31 cellular contexts compared by ENCODE assay signal in genomic region chr6:106579281-106579680, GRCh38. TPM values are rescaled to one million over a fixed set of nuclear protein-coding genes. Genes with fewer than 3 reads are reported as not detected.
DNase-seq lines count a peak whose midpoint lies in the region; ATAC-seq, FAIRE-seq and TF ChIP-seq lines count a peak whose summit lies in the region.
"Had no signal": no experiment of that assay in that cellular context is flagged by ENCODE, and none has a peak within 500 bp of the region (broad histone marks: within the 10 kb centered on the region; RNA-seq: fewer than 3 reads in every experiment).

No MANE protein-coding gene starts in this region.

- H2AFZ ChIP-seq in HepG2 (ENCODE audit: low read length), result no peak overlapping the region
- H2AFZ ChIP-seq in trophoblast cell (ENCODE audit: insufficient read depth, low read length, poor library complexity), result no peak overlapping the region

- H3K27ac ChIP-seq in HepG2 (ENCODE audit: extremely low read length, insufficient read depth, low read length) (no peak overlapping the region), right lobe of liver (no peak overlapping the region), esophagus muscularis mucosa (replicated peaks in 1 of 4) (no peak overlapping the region), trophoblast cell (ENCODE audit: low read depth, low read length) (no peak overlapping the region), tibial artery (no peak overlapping the region)
- H3K27ac ChIP-seq: BLaER1 treated with 17β-estradiol and CSF1 and Interleukin-3, amounts not matched to agents 10 nM and 100 nM; RWPE1 had no signal

- no peaks in the 10 kb centered on the region for H3K79me1 ChIP-seq in trophoblast cell (ENCODE audit: low read length)

- H2BK12ac ChIP-seq in trophoblast cell (ENCODE audit: low read length), result no peak overlapping the region

- H4K8ac ChIP-seq in trophoblast cell (ENCODE audit: low read depth, low read length), result no peak overlapping the region

- TF ChIP-seq POLR2A in HepG2 (IDR thresholded peaks at IDR 0.05; ENCODE audit: insufficient read depth in 1 of 2, low read depth in 2 of 2, low read length in 2 of 2) (no peak), right lobe of liver (IDR thresholded peaks at IDR 0.05) (no peak), esophagus muscularis mucosa (IDR thresholded peaks at IDR 0.05; ENCODE audit: low read depth) (no peak)

- no peak for TF ChIP-seq RAD21 in HepG2 (CRISPR knock-in tag; IDR thresholded peaks at IDR 0.05)

- H3K27ac Mint-ChIP-seq in stimulated activated effector memory CD8-positive, alpha-beta T cell treated with anti-CD3 and anti-CD28 coated beads, Interleukin-12 subunit alpha, Interleukin-12 subunit beta, amount 100 ng/mL, for 72 hours, result no peak overlapping the region
- H3K27ac Mint-ChIP-seq: CD4-positive, alpha-beta T cell had no signal

- H3K4me1 Mint-ChIP-seq in stimulated activated effector memory CD8-positive, alpha-beta T cell treated with anti-CD3 and anti-CD28 coated beads, Interleukin-12 subunit alpha, Interleukin-12 subunit beta, amount 100 ng/mL, for 72 hours, result no peaks in the 10 kb centered on the region

- no peak overlapping the region for H3K23ac ChIP-seq in trophoblast cell (ENCODE audit: low read length)

- in situ Hi-C loops in HepG2 (cut with HindIII; ENCODE audit: extremely low pct_ligation_motif_present, low pct_unique_long_range_greater_than_20kb), result no loop called here

- 96% methylated on average over 2 of the region's 2 CpGs for WGBS in HepG2 (ENCODE audit: low lambda C conversion rate)
- WGBS in right lobe of liver (ENCODE audit: insufficient coverage, low coverage, low lambda C conversion rate, missing lambda C conversion rate), result 100% methylated on average over 2 of the region's 2 CpGs
- 97% methylated on average over 2 of the region's 2 CpGs for WGBS in esophagus muscularis mucosa
- no CpG with 5 or more reads among the region's 2 CpGs for WGBS in trophoblast cell (ENCODE audit: extremely low coverage, insufficient coverage, insufficient read length)

- no peaks in the 10 kb centered on the region for H4K20me1 ChIP-seq in HepG2 (ENCODE audit: insufficient read depth, low read length)
- H4K20me1 ChIP-seq: BLaER1 treated with 17β-estradiol and CSF1 and Interleukin-3, amounts not matched to agents 10 nM and 100 nM had no signal

- no peak overlapping the region for H3K9ac ChIP-seq in HepG2 (ENCODE audit: insufficient read depth, low read depth, low read length)
- no peak overlapping the region for H3K9ac ChIP-seq in trophoblast cell (ENCODE audit: low read length)
- H3K9ac ChIP-seq: BLaER1 treated with 17β-estradiol and CSF1 and Interleukin-3, amounts not matched to agents 10 nM and 100 nM had no signal

- H3K36me3 ChIP-seq in HepG2 (replicated peaks in 1 of 2; ENCODE audit: control insufficient read depth in 1 of 2, insufficient read depth in 2 of 2, low read length in 2 of 2), result peaks cover 0 to 13% of the 10 kb centered on the region in 2 experiments; a peak in 4 of 5 replicates
- H3K36me3 ChIP-seq in right lobe of liver, result peaks cover 0 to 3% (median 0%) of the 10 kb centered on the region in 4 donors
- H3K36me3 ChIP-seq in esophagus muscularis mucosa, result peaks cover 0 to 62% (median 39%) of the 10 kb centered on the region in 4 donors
- H3K36me3 ChIP-seq in trophoblast cell (ENCODE audit: control insufficient read depth in 1 of 2, insufficient read depth in 2 of 2, low read length in 2 of 2), result peaks cover 4 to 7% of the 10 kb centered on the region in 2 experiments
- H3K36me3 ChIP-seq in tibial artery, result peaks cover 7 to 18% (median 17%) of the 10 kb centered on the region in 3 donors

- H3K4me1 ChIP-seq in HepG2 (ENCODE audit: insufficient read depth, low read length) (peaks cover 12% of the 10 kb centered on the region), right lobe of liver (no peaks in the 10 kb centered on the region), esophagus muscularis mucosa (no peaks in the 10 kb centered on the region), trophoblast cell (ENCODE audit: control insufficient read depth in 1 of 2, insufficient read depth in 2 of 2, low read length in 2 of 2) (peaks cover 4 to 10% of the 10 kb centered on the region in 2 experiments), tibial artery (no peaks in the 10 kb centered on the region)

- no peaks in the 10 kb centered on the region for H3K9me3 Mint-ChIP-seq in stimulated activated effector memory CD8-positive, alpha-beta T cell treated with anti-CD3 and anti-CD28 coated beads, Interleukin-12 subunit alpha, Interleukin-12 subunit beta, amount 100 ng/mL, for 72 hours
- H3K9me3 Mint-ChIP-seq: CD4-positive, alpha-beta T cell had no signal

- FAIRE-seq in HepG2 (lab: Jason Lieb, UNC), result no peak
- FAIRE-seq: GM12892, GM19239, H54, K562 had no signal

- intact Hi-C loops in HepG2 (cut with micrococcal nuclease; ENCODE audit: unreplicated experiment), result no loop called here
- intact Hi-C loops in right lobe of liver (cut with DNase I), result no loop called here
- intact Hi-C loops in esophagus muscularis mucosa (cut with DNase I), result no loop called here
- intact Hi-C loops in tibial artery (cut with DNase I; ENCODE audit: low total_unique reads), result no loop called here

- no peak overlapping the region for H3K4ac ChIP-seq in trophoblast cell (ENCODE audit: low read depth, low read length)

- ATAC-seq in HepG2 (no peak), right lobe of liver (no peak)
- no peak for ATAC-seq in stimulated activated effector memory CD8-positive, alpha-beta T cell treated with anti-CD3 and anti-CD28 coated beads, Interleukin-12 subunit alpha, Interleukin-12 subunit beta, amount 100 ng/mL, for 72 hours
- ATAC-seq: K562, Panc1 had no signal

- no peak overlapping the region for H2BK5ac ChIP-seq in trophoblast cell (ENCODE audit: low read depth, low read length, poor library complexity)

- no peak overlapping the region for H3K4me3 Mint-ChIP-seq in stimulated activated effector memory CD8-positive, alpha-beta T cell treated with anti-CD3 and anti-CD28 coated beads, Interleukin-12 subunit alpha, Interleukin-12 subunit beta, amount 100 ng/mL, for 72 hours
- H3K4me3 Mint-ChIP-seq: CD4-positive, alpha-beta T cell had no signal

- CTCF ChIA-PET in HepG2 (lab: Yijun Ruan, JAX; ENCODE audit: low intra/inter-chr PET ratio, low total read pairs), result no interaction called here

- H3K4me3 ChIP-seq in HepG2 (replicated peaks in 1 of 3; ENCODE audit: insufficient read depth in 1 of 3, low read depth in 2 of 3, low read length in 3 of 3) (no peak overlapping the region), right lobe of liver (no peak overlapping the region), esophagus muscularis mucosa (no peak overlapping the region), trophoblast cell (ENCODE audit: low read depth, low read length) (no peak overlapping the region), tibial artery (no peak overlapping the region)
- H3K4me3 ChIP-seq: BLaER1 treated with 17β-estradiol and CSF1 and Interleukin-3, amounts not matched to agents 10 nM and 100 nM; K562 had no signal

- H2AK5ac ChIP-seq in trophoblast cell (ENCODE audit: low read length), result no peak overlapping the region

- TF ChIP-seq CTCF in HepG2 (CRISPR knock-in tag; IDR thresholded peaks at IDR 0.05), result no peak
- TF ChIP-seq CTCF in right lobe of liver (IDR thresholded peaks at IDR 0.05), result no peak
- TF ChIP-seq CTCF in esophagus muscularis mucosa (IDR thresholded peaks at IDR 0.05), result no peak
- no peak for TF ChIP-seq CTCF in tibial artery (IDR thresholded peaks at IDR 0.05)

- no peak overlapping the region for H2BK120ac ChIP-seq in trophoblast cell (ENCODE audit: insufficient read depth, low read length, poor library complexity)

- no peak overlapping the region for H4K91ac ChIP-seq in trophoblast cell (ENCODE audit: low read depth, low read length)

- TF ChIP-seq EP300 in HepG2 (IDR thresholded peaks at IDR 0.05; ENCODE audit: low read depth in 2 of 2, low read length in 2 of 2) (no peak), HepG2 (CRISPR knock-in tag; IDR thresholded peaks at IDR 0.05; ENCODE audit: borderline replicate concordance) (no peak), esophagus muscularis mucosa (IDR thresholded peaks at IDR 0.05) (no peak)

- no peak overlapping the region for H4K12ac ChIP-seq in trophoblast cell (ENCODE audit: low read depth, low read length)

- POLR2A ChIA-PET in HepG2 (lab: Yijun Ruan, JAX), result no interaction called here

- H3K9me3 ChIP-seq in HepG2 (ENCODE audit: low read length), result no peaks in the 10 kb centered on the region
- no peaks in the 10 kb centered on the region for H3K9me3 ChIP-seq in right lobe of liver
- H3K9me3 ChIP-seq in esophagus muscularis mucosa, result no peaks in the 10 kb centered on the region
- H3K9me3 ChIP-seq in trophoblast cell (ENCODE audit: insufficient read depth, low read depth, low read length), result no peaks in the 10 kb centered on the region
- H3K9me3 ChIP-seq in tibial artery, result no peaks in the 10 kb centered on the region
- H3K9me3 ChIP-seq: BLaER1 treated with 17β-estradiol and CSF1 and Interleukin-3, amounts not matched to agents 10 nM and 100 nM had no signal

- no peak overlapping the region for H3K14ac ChIP-seq in trophoblast cell (ENCODE audit: low read length)

- H3K18ac ChIP-seq in trophoblast cell (ENCODE audit: low read length), result no peak overlapping the region

- H3K79me2 ChIP-seq in HepG2 (ENCODE audit: insufficient read depth, low read length) (no peaks in the 10 kb centered on the region), trophoblast cell (ENCODE audit: control insufficient read depth, insufficient read depth, low read length, poor library complexity) (no peaks in the 10 kb centered on the region)

- no peaks in the 10 kb centered on the region for H3K27me3 ChIP-seq in HepG2 (ENCODE audit: control insufficient read depth in 1 of 2, insufficient read depth in 2 of 2, low read length in 2 of 2)
- no peaks in the 10 kb centered on the region for H3K27me3 ChIP-seq in right lobe of liver
- H3K27me3 ChIP-seq in esophagus muscularis mucosa, result no peaks in the 10 kb centered on the region
- H3K27me3 ChIP-seq in trophoblast cell (ENCODE audit: insufficient read depth, low read length), result no peaks in the 10 kb centered on the region
- no peaks in the 10 kb centered on the region for H3K27me3 ChIP-seq in tibial artery
- H3K27me3 ChIP-seq: BLaER1 treated with 17β-estradiol and CSF1 and Interleukin-3, amounts not matched to agents 10 nM and 100 nM had no signal

- BruUV-seq in HepG2 (replicated peaks; lab: Mats Ljungman, UMichigan), result no TSS peak

- H3K36me3 Mint-ChIP-seq in stimulated activated effector memory CD8-positive, alpha-beta T cell treated with anti-CD3 and anti-CD28 coated beads, Interleukin-12 subunit alpha, Interleukin-12 subunit beta, amount 100 ng/mL, for 72 hours, result peaks cover 15% of the 10 kb centered on the region

- no peak overlapping the region for H3K4me2 ChIP-seq in HepG2 (ENCODE audit: low read depth, low read length)
- no peak overlapping the region for H3K4me2 ChIP-seq in trophoblast cell (ENCODE audit: low read length)
- H3K4me2 ChIP-seq: BLaER1 treated with 17β-estradiol and CSF1 and Interleukin-3, amounts not matched to agents 10 nM and 100 nM had no signal

- DNase-seq in HepG2 (ENCODE audit: low spot score) (no peak), right lobe of liver (no peak), M059J (ENCODE audit: low read depth) (peak; percentile 15), esophagus muscularis mucosa (ENCODE audit: extremely low spot score) (peak; percentile 14), trophoblast cell (peak; percentile 28 to 62), tibial artery (no peak), OCI-M2 (lab: John Stamatoyannopoulos, UW; ENCODE audit: unreplicated experiment) (no peak)
- DNase-seq in stimulated activated effector memory CD8-positive, alpha-beta T cell treated with anti-CD3 and anti-CD28 coated beads, Interleukin-12 subunit alpha, Interleukin-12 subunit beta, amount 100 ng/mL, for 72 hours (ENCODE audit: low spot score in 2 of 2), result no peak
- DNase-seq: 8988T; ACHN; AML-193; CD4-positive, alpha-beta T cell; COR-L47; DMS53; GDM1; Kasumi-1; MV-4-11; NCI-H1105; NCI-H1436 treated with DMSO at 0.1 percent for 48 hours; NCI-H187 treated with DMSO at 0.1 percent for 48 hours; NCI-H2107; NCI-H446 treated with DMSO at 0.1 percent for 48 hours; NCI-H526; SHP77 had no signal

RNA-seq across cellular contexts. Expression of gene RTN4IP1, which starts 50.0 kb away (rescaled TPM):
- total RNA-seq in HepG2 (2016; rRNA removed; fragmentation: Illumina TruSeq; extraction: Trizol) (17.2 and 25.2 TPM in 2 replicates), right lobe of liver (1 to 10 TPM; 4.0 to 6.3 (median 4.9) TPM), esophagus muscularis mucosa (1 to 10 TPM; 2.3 to 6.2 (median 4.9) TPM)
- total RNA-seq in HepG2 (2016; cell fraction: cytosol; rRNA removed; fragmentation: Illumina TruSeq; extraction: Trizol; ENCODE audit: low read depth), result 6.0 and 8.2 TPM in 2 replicates
- 18.1 and 25.5 TPM in 2 replicates for total RNA-seq in HepG2 (2016; cell fraction: insoluble cytoplasmic fraction; rRNA removed; fragmentation: Illumina TruSeq; extraction: Trizol)
- total RNA-seq in HepG2 (2016; cell fraction: membrane; rRNA removed; fragmentation: Illumina TruSeq; extraction: Trizol), result 10.8 and 11.0 TPM in 2 replicates
- 11.3 and 12.1 TPM in 2 replicates for total RNA-seq in HepG2 (2016; cell fraction: nucleus; rRNA removed; fragmentation: Illumina TruSeq; extraction: Trizol)
- 4.7 and 5.5 TPM in 2 replicates for polyA plus RNA-seq in HepG2 (2011; rRNA removed)
- 4.0 and 5.2 TPM in 2 replicates for polyA plus RNA-seq in HepG2 (2011; cell fraction: cytosol; rRNA removed)
- polyA plus RNA-seq in HepG2 (2011; cell fraction: nucleus; rRNA removed), result 1.7 and 2.3 TPM in 2 replicates
- 7.0 and 7.1 TPM in 2 replicates for polyA plus RNA-seq in HepG2 (2012)
- 2.7 and 3.5 TPM in 2 replicates for polyA plus RNA-seq in HepG2 (2016; cell fraction: cytosol; fragmentation: Illumina TruSeq; extraction: Trizol; ENCODE audit: low read depth)
- 19.5 and 22.1 TPM in 2 replicates for polyA plus RNA-seq in HepG2 (2016; cell fraction: insoluble cytoplasmic fraction; fragmentation: Illumina TruSeq; extraction: Trizol; ENCODE audit: low read depth)
- polyA plus RNA-seq in HepG2 (2016; cell fraction: membrane; fragmentation: Illumina TruSeq; extraction: Trizol; ENCODE audit: low read depth), result 5.7 and 6.9 TPM in 2 replicates
- polyA plus RNA-seq in HepG2 (2016; cell fraction: nucleus; fragmentation: Illumina TruSeq; extraction: Trizol; ENCODE audit: insufficient read depth, low read depth), result 6.8 and 8.1 TPM in 2 replicates
- polyA minus RNA-seq in HepG2 (2011; rRNA and poly(A)+ RNA removed; ENCODE audit: low replicate concordance), result 4.5 and 10.4 TPM in 2 replicates
- polyA minus RNA-seq in HepG2 (2011; cell fraction: cytosol; rRNA and poly(A)+ RNA removed), result 2.9 and 3.2 TPM in 2 replicates
- 10.2 and 10.3 TPM in 2 replicates for polyA minus RNA-seq in HepG2 (2011; cell fraction: nucleus; rRNA and poly(A)+ RNA removed)
- 13.3 and 20.8 TPM in 2 replicates for total RNA-seq in M059J (2014; rRNA removed; shearing (Covaris generic))
- 5.1 and 6.2 TPM in 2 replicates for polyA plus RNA-seq in trophoblast cell (2013)

RNA-seq across cellular contexts. Expression of gene QRSL1, which starts 50.1 kb away (rescaled TPM):
- total RNA-seq in HepG2 (2016; rRNA removed; fragmentation: Illumina TruSeq; extraction: Trizol) (22.3 and 24.2 TPM in 2 replicates), right lobe of liver (1 to 10 TPM; 6.0 to 8.8 (median 7.8) TPM), esophagus muscularis mucosa (1 to 10 TPM; 6.7 to 9.1 (median 8.3) TPM)
- 8.5 and 9.3 TPM in 2 replicates for total RNA-seq in HepG2 (2016; cell fraction: cytosol; rRNA removed; fragmentation: Illumina TruSeq; extraction: Trizol; ENCODE audit: low read depth)
- 22.7 and 26.6 TPM in 2 replicates for total RNA-seq in HepG2 (2016; cell fraction: insoluble cytoplasmic fraction; rRNA removed; fragmentation: Illumina TruSeq; extraction: Trizol)
- 19.1 and 19.6 TPM in 2 replicates for total RNA-seq in HepG2 (2016; cell fraction: membrane; rRNA removed; fragmentation: Illumina TruSeq; extraction: Trizol)
- total RNA-seq in HepG2 (2016; cell fraction: nucleus; rRNA removed; fragmentation: Illumina TruSeq; extraction: Trizol), result 13.8 and 19.9 TPM in 2 replicates
- polyA plus RNA-seq in HepG2 (2011; rRNA removed), result 6.4 and 8.2 TPM in 2 replicates
- 5.0 and 5.5 TPM in 2 replicates for polyA plus RNA-seq in HepG2 (2011; cell fraction: cytosol; rRNA removed)
- 3.4 and 3.8 TPM in 2 replicates for polyA plus RNA-seq in HepG2 (2011; cell fraction: nucleus; rRNA removed)
- polyA plus RNA-seq in HepG2 (2012), result 7.6 and 8.7 TPM in 2 replicates
- polyA plus RNA-seq in HepG2 (2016; cell fraction: cytosol; fragmentation: Illumina TruSeq; extraction: Trizol; ENCODE audit: low read depth), result 5.1 and 6.2 TPM in 2 replicates
- 18.4 and 18.9 TPM in 2 replicates for polyA plus RNA-seq in HepG2 (2016; cell fraction: insoluble cytoplasmic fraction; fragmentation: Illumina TruSeq; extraction: Trizol; ENCODE audit: low read depth)
- 9.0 and 9.9 TPM in 2 replicates for polyA plus RNA-seq in HepG2 (2016; cell fraction: membrane; fragmentation: Illumina TruSeq; extraction: Trizol; ENCODE audit: low read depth)
- 11.0 and 15.2 TPM in 2 replicates for polyA plus RNA-seq in HepG2 (2016; cell fraction: nucleus; fragmentation: Illumina TruSeq; extraction: Trizol; ENCODE audit: insufficient read depth, low read depth)
- polyA minus RNA-seq in HepG2 (2011; rRNA and poly(A)+ RNA removed; ENCODE audit: low replicate concordance), result 12.6 and 15.4 TPM in 2 replicates
- polyA minus RNA-seq in HepG2 (2011; cell fraction: cytosol; rRNA and poly(A)+ RNA removed), result 5.0 and 5.5 TPM in 2 replicates
- 18.9 and 19.0 TPM in 2 replicates for polyA minus RNA-seq in HepG2 (2011; cell fraction: nucleus; rRNA and poly(A)+ RNA removed)
- 13.0 and 17.0 TPM in 2 replicates for total RNA-seq in M059J (2014; rRNA removed; shearing (Covaris generic))
- polyA plus RNA-seq in trophoblast cell (2013), result 5.6 and 5.8 TPM in 2 replicates

Comparison
In these comparisons a context has a peak if more than half of its experiments do, and no peak if none do; other contexts are left out.
1. DNase-seq: peak in M059J (single experiment), esophagus muscularis mucosa (single experiment) and trophoblast cell (2 of 2); none in HepG2 (single experiment), right lobe of liver (0 of 3), stimulated activated effector memory CD8-positive, alpha-beta T cell treated with anti-CD3 and anti-CD28 coated beads, Interleukin-12 subunit alpha, Interleukin-12 subunit beta, amount 100 ng/mL, for 72 hours (0 of 2), tibial artery (0 of 2) and OCI-M2 (single experiment).